In the genomic region with DNA sequence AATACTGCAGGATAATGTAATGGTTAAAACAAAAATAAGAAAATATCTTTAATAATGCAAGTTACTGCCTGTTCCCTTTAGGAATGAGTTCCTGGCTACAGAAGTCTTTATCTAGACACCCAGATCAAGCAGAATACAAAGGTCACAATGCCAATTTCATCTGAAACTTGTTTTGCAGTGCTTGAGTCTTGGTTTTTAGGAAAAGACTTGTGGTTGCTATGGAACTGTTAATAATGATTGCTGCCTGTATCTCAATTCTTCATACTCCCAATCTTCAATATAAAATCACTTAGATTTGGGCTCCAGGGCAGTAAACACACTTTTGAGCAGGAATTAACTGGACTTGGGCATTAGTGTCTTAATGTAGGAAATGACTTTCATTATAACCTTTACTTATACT, we compare ENCODE assay signal across 22 cellular contexts. TPM values are rescaled to one million over a fixed set of nuclear protein-coding genes. Genes with fewer than 3 reads are reported as not detected.
"Had no signal": no experiment of that assay in that cellular context is flagged by ENCODE, and none has a peak within 500 bp of the region (broad histone marks: within the 10 kb centered on the region; RNA-seq: fewer than 3 reads in every experiment).

No MANE protein-coding gene starts in this region.

- H3K27me3 Mint-ChIP-seq: progenitor cell of endocrine pancreas had no signal

- H3K9me3 Mint-ChIP-seq: effector memory CD8-positive, alpha-beta T cell; memory B cell; mesothelial cell of epicardium; natural killer cell; neural crest cell; stimulated activated effector memory CD8-positive, alpha-beta T cell treated with anti-CD3 and anti-CD28 coated beads, Interleukin-12 subunit alpha, Interleukin-12 subunit beta, amount 100 ng/mL, for 72 hours had no signal

- H3K4me1 ChIP-seq: uterus had no signal

- H3K4me2 ChIP-seq: smooth muscle cell had no signal

- H3K4me1 Mint-ChIP-seq: memory B cell had no signal

- H3K4me3 Mint-ChIP-seq: effector memory CD8-positive, alpha-beta T cell; memory B cell; mesothelial cell of epicardium; natural killer cell; neural crest cell; stimulated activated effector memory CD8-positive, alpha-beta T cell treated with anti-CD3 and anti-CD28 coated beads, Interleukin-12 subunit alpha, Interleukin-12 subunit beta, amount 100 ng/mL, for 72 hours had no signal

- H3K9me3 ChIP-seq: esophagus squamous epithelium, ovary, tibial artery, upper lobe of left lung, uterus had no signal

- H3K36me3 ChIP-seq: ovary, uterus had no signal

- H3K27ac Mint-ChIP-seq: effector memory CD8-positive, alpha-beta T cell; memory B cell; mesothelial cell of epicardium; natural killer cell; progenitor cell of endocrine pancreas; stimulated activated effector memory CD8-positive, alpha-beta T cell treated with anti-CD3 and anti-CD28 coated beads, Interleukin-12 subunit alpha, Interleukin-12 subunit beta, amount 100 ng/mL, for 72 hours had no signal

- DNase-seq: cortex of kidney; effector memory CD8-positive, alpha-beta T cell; esophagus squamous epithelium; foreskin fibroblast; hippocampal formation; left colon; natural killer cell; nucleus accumbens; ovary; right cardiac atrium; stimulated activated CD4-positive, alpha-beta T cell treated with anti-CD3 and anti-CD28 coated beads, Interleukin-4, amount 100 ng/mL, for 1 hour; stimulated activated CD8-positive, alpha-beta memory T cell treated with anti-CD3 and anti-CD28 coated beads, Interleukin-4, amount 100 ng/mL, for 48 hours; stimulated activated naive CD8-positive, alpha-beta T cell treated with anti-CD3 and anti-CD28 coated beads, Interleukin-15, Interleukin-2, amounts not matched to agents 100 U/mL and 50 U/mL, for 24 hours; tibial artery; upper lobe of left lung; uterus had no signal

- H3K27me3 ChIP-seq: esophagus squamous epithelium, ovary, tibial artery, upper lobe of left lung, uterus had no signal

- H3K27ac ChIP-seq: esophagus squamous epithelium, ovary, tibial artery, upper lobe of left lung, uterus had no signal

- ATAC-seq: effector memory CD8-positive, alpha-beta T cell; left colon; natural killer cell; right cardiac atrium; stimulated activated effector memory CD8-positive, alpha-beta T cell treated with anti-CD3 and anti-CD28 coated beads, Interleukin-12 subunit alpha, Interleukin-12 subunit beta, amount 100 ng/mL, for 72 hours; stimulated activated naive CD8-positive, alpha-beta T cell treated with anti-CD3 and anti-CD28 coated beads, Interleukin-15, Interleukin-2, amounts not matched to agents 100 U/mL and 50 U/mL, for 24 hours had no signal

- H3K36me3 Mint-ChIP-seq: memory B cell; mesothelial cell of epicardium; natural killer cell; stimulated activated effector memory CD8-positive, alpha-beta T cell treated with anti-CD3 and anti-CD28 coated beads, Interleukin-12 subunit alpha, Interleukin-12 subunit beta, amount 100 ng/mL, for 72 hours had no signal

- H3K4me3 ChIP-seq: esophagus squamous epithelium, ovary, smooth muscle cell, tibial artery, upper lobe of left lung, uterus had no signal

RNA-seq across cellular contexts. Expression of gene CAVIN2, which starts 14.2 kb away (rescaled TPM):
- total RNA-seq: neural crest cell had no signal
- polyA plus RNA-seq: smooth muscle cell had no signal
